8 cellular contexts compared by ENCODE assay signal in genomic region chr9:68685770-68686169, GRCh38. TPM values are rescaled to one million over a fixed set of nuclear protein-coding genes. Genes with fewer than 3 reads are reported as not detected.
DNase-seq lines count a peak whose midpoint lies in the region; ATAC-seq and TF ChIP-seq lines count a peak whose summit lies in the region.

No MANE protein-coding gene starts in this region.

- CTCF ChIA-PET in activated naive CD4-positive, alpha-beta T cell treated with anti-CD3 and anti-CD28 coated beads for 36 hours (lab: Charles Lee), result interaction anchor here (0.5 to 1.2 kb wide), 6 partner anchors 12 to 280 kb away, joined by 3 to 4 read pairs (median 3); no protein-coding TSS in a partner anchor

- H3K27me3 Mint-ChIP-seq in activated naive CD4-positive, alpha-beta T cell treated with anti-CD3 and anti-CD28 coated beads for 36 hours (ENCODE audit: low read depth), result peaks cover 16% of the 10 kb centered on the region
- H3K27me3 Mint-ChIP-seq in stimulated activated memory B cell treated with anti-CD40 and anti-IgM and Interleukin-4, amounts not matched to agents 10 μg/mL and 1 μg/mL and 100 μg/mL, for 72 hours, result no peaks in the 10 kb centered on the region

- no peaks in the 10 kb centered on the region for H3K36me3 ChIP-seq in body of pancreas (replicated peaks in 1 of 2; ENCODE audit: insufficient read depth in 1 of 2, low read depth in 2 of 2)
- no peaks in the 10 kb centered on the region for H3K36me3 ChIP-seq in ovary

- TF ChIP-seq EP300 in ovary (IDR thresholded peaks at IDR 0.05), result no peak

- peak; percentile 61 for DNase-seq in activated naive CD4-positive, alpha-beta T cell treated with anti-CD3 and anti-CD28 coated beads for 36 hours
- DNase-seq in activated naive CD4-positive, alpha-beta T cell treated with Interleukin-2 at 50 U/mL for 16 hours, result no peak
- peak; percentile 25 to 37 for DNase-seq in Kasumi-1 (lab: John Stamatoyannopoulos, UW)
- peak; percentile 53 to 74 (median 59) for DNase-seq in body of pancreas
- DNase-seq in ovary, result no peak
- no peak for DNase-seq in DMS153 (lab: John Stamatoyannopoulos, UW)

- intact Hi-C loops in activated naive CD4-positive, alpha-beta T cell treated with anti-CD3 and anti-CD28 coated beads for 36 hours (cut with micrococcal nuclease), result loop anchor here (1.0 to 5.0 kb wide), 4 partner anchors 101 to 327 kb away; partner anchors contain the start of gene PRKACG
- intact Hi-C loops in body of pancreas (cut with DNase I) (loop anchor here (10.0 kb wide), 1 partner anchor 71 kb away; no protein-coding TSS in a partner anchor), ovary (cut with DNase I) (no loop called here)

- WGBS in body of pancreas, 2 donors, result 35 to 36% methylated on average over 3 of the region's 3 CpGs
- WGBS in ovary, 3 donors, result 65 to 67% (median 67%) methylated on average over 3 of the region's 3 CpGs

- no peak overlapping the region for H3K27ac Mint-ChIP-seq in activated naive CD4-positive, alpha-beta T cell treated with anti-CD3 and anti-CD28 coated beads for 36 hours
- H3K27ac Mint-ChIP-seq in stimulated activated memory B cell treated with anti-CD40 and anti-IgM and Interleukin-4, amounts not matched to agents 10 μg/mL and 1 μg/mL and 100 μg/mL, for 72 hours, result no peak overlapping the region

- H3K9me3 Mint-ChIP-seq in activated naive CD4-positive, alpha-beta T cell treated with anti-CD3 and anti-CD28 coated beads for 36 hours, result no peaks in the 10 kb centered on the region
- peaks cover 9% of the 10 kb centered on the region for H3K9me3 Mint-ChIP-seq in stimulated activated memory B cell treated with anti-CD40 and anti-IgM and Interleukin-4, amounts not matched to agents 10 μg/mL and 1 μg/mL and 100 μg/mL, for 72 hours

- peaks cover 5% of the 10 kb centered on the region for H3K4me1 Mint-ChIP-seq in activated naive CD4-positive, alpha-beta T cell treated with anti-CD3 and anti-CD28 coated beads for 36 hours (ENCODE audit: low read depth)
- H3K4me1 Mint-ChIP-seq in stimulated activated memory B cell treated with anti-CD40 and anti-IgM and Interleukin-4, amounts not matched to agents 10 μg/mL and 1 μg/mL and 100 μg/mL, for 72 hours, result peaks cover 6% of the 10 kb centered on the region

- no peaks in the 10 kb centered on the region for H3K27me3 ChIP-seq in body of pancreas
- no peaks in the 10 kb centered on the region for H3K27me3 ChIP-seq in ovary

- H3K36me3 Mint-ChIP-seq in activated naive CD4-positive, alpha-beta T cell treated with anti-CD3 and anti-CD28 coated beads for 36 hours (ENCODE audit: low read depth), result no peaks in the 10 kb centered on the region
- H3K36me3 Mint-ChIP-seq in stimulated activated memory B cell treated with anti-CD40 and anti-IgM and Interleukin-4, amounts not matched to agents 10 μg/mL and 1 μg/mL and 100 μg/mL, for 72 hours, result peaks cover 13% of the 10 kb centered on the region

- H3K4me1 ChIP-seq in body of pancreas, result peaks cover 14% of the 10 kb centered on the region
- no peaks in the 10 kb centered on the region for H3K4me1 ChIP-seq in ovary (ENCODE audit: insufficient read depth)

- peak; percentile 13 to 69 (median 51) for TF ChIP-seq CTCF in body of pancreas (IDR thresholded peaks at IDR 0.05)
- TF ChIP-seq CTCF in ovary (IDR thresholded peaks at IDR 0.05), result no peak

- H3K4me3 Mint-ChIP-seq in activated naive CD4-positive, alpha-beta T cell treated with anti-CD3 and anti-CD28 coated beads for 36 hours, result no peak overlapping the region
- no peak overlapping the region for H3K4me3 Mint-ChIP-seq in stimulated activated memory B cell treated with anti-CD40 and anti-IgM and Interleukin-4, amounts not matched to agents 10 μg/mL and 1 μg/mL and 100 μg/mL, for 72 hours

- no peak overlapping the region for H3K27ac ChIP-seq in body of pancreas
- H3K27ac ChIP-seq in ovary, result no peak overlapping the region

- H3K4me3 ChIP-seq in body of pancreas (no peak overlapping the region), ovary (no peak overlapping the region)

- ATAC-seq in GM21717 (IDR thresholded peaks at IDR 0.05; ENCODE audit: unreplicated experiment) (peak; percentile 85), body of pancreas (peak; percentile 68)
- ATAC-seq in stimulated activated memory B cell treated with anti-CD40 and anti-IgM and Interleukin-4, amounts not matched to agents 10 μg/mL and 1 μg/mL and 100 μg/mL, for 72 hours, result peak; percentile 81

- TF ChIP-seq POLR2A in body of pancreas (IDR thresholded peaks at IDR 0.05) (no peak), ovary (IDR thresholded peaks at IDR 0.05) (no peak)

- H3K9me3 ChIP-seq in body of pancreas (no peaks in the 10 kb centered on the region), ovary (no peaks in the 10 kb centered on the region)

RNA-seq across cellular contexts. Expression of gene PIP5K1B, which starts 19.3 kb away (rescaled TPM):
- total RNA-seq in activated naive CD4-positive, alpha-beta T cell treated with anti-CD3 and anti-CD28 coated beads for 36 hours, result under 1 TPM; 0.38 to 0.42 TPM
- total RNA-seq in body of pancreas (1 to 10 TPM; 3.6 to 7.8 TPM), ovary (1 to 10 TPM in 4 of 7 donors, under 1 TPM in 3; 0.36 to 3.4 (median 1.0) TPM)
- polyA plus RNA-seq in ovary, result 1 to 10 TPM in 1 of 2 donors, under 1 TPM in 1; 0.86 to 3.3 TPM

Comparison
In these comparisons a context has a peak if more than half of its experiments do, and no peak if none do; other contexts are left out.
1. DNase-seq: peak in activated naive CD4-positive, alpha-beta T cell treated with anti-CD3 and anti-CD28 coated beads for 36 hours (single experiment), Kasumi-1 (2 of 2) and body of pancreas (4 of 4); none in activated naive CD4-positive, alpha-beta T cell treated with Interleukin-2 at 50 U/mL for 16 hours (single experiment), ovary (0 of 5) and DMS153 (single experiment).
2. CTCF ChIP-seq: peak in body of pancreas (7 of 7); none in ovary (0 of 3).
3. intact Hi-C loops: an anchor here in activated naive CD4-positive, alpha-beta T cell treated with anti-CD3 and anti-CD28 coated beads for 36 hours (1.0 to 5.0 kb wide) and body of pancreas (10.0 kb wide); none called in ovary.
4. Peak in every context shown above with its lines, with median percentiles within 50 percentile points of each other: ATAC-seq.